Comparison of ENCODE assay signal across 1 cellular context in genomic region chr15:92803536-92803851, GRCh38.
TF ChIP-seq lines count a peak whose summit lies in the region.

No MANE protein-coding gene starts in this region.

TF ChIP-seq in K562, 482 proteins besides CTCF, POLR2A, EP300 and RAD21 (continued from another document):
- TF ChIP-seq ZNF316 (IDR thresholded peaks at IDR 0.05) (no peak), TEAD4 (IDR thresholded peaks at IDR 0.05; ENCODE audit: low read length) (no peak), TEAD4 (CRISPR knock-in tag; IDR thresholded peaks at IDR 0.05; ENCODE audit: borderline replicate concordance) (no peak), ADNP (tag; IDR thresholded peaks at IDR 0.05) (peak; percentile 96), PRMT5 (CRISPR knock-in tag; IDR thresholded peaks at IDR 0.05) (no peak)
